ENCODE assay signal across 11 cellular contexts in the genomic region with DNA sequence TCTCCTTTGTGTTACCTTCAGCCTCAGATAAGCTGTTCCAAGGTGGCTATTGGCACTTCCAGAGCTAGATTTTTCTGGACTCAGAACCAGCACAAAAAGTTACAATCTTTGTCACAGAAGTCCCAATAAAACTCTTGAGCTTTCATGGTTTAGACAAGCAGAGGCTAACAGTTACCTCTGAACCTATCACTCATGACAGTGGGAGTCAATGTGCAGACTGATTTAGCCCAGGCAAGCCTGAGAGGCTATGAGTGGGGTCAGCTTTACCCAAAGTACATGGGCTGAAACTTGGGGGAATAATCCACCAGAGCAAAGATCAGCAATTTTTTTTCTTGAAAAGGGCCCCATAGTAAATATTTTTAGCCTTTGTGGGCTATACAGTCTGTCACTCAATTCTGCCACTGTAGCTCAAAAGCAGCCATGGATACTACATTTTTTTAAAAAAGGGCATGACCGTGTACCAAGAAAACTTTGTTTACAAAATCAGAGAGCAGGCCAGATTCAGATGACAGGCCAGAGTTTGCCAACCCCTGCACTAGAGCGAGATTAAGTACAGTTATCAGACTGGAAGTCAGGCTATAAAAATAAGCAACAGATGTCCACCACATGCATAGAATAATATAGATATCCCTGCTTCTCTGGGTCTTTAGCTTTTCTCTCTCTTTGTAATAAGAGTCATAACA. TPM values are rescaled to one million over a fixed set of nuclear protein-coding genes. Genes with fewer than 3 reads are reported as not detected.
"Had no signal": no experiment of that assay in that cellular context is flagged by ENCODE, and none has a peak within 500 bp of the region (broad histone marks: within the 10 kb centered on the region; RNA-seq: fewer than 3 reads in every experiment).

No MANE protein-coding gene starts in this region.

- H3K27ac ChIP-seq: parathyroid adenoma, skin epidermis, stomach had no signal

- H2AFZ ChIP-seq: parathyroid adenoma had no signal

- H3K36me3 ChIP-seq: stomach had no signal

- H3K79me2 ChIP-seq: parathyroid adenoma had no signal

- H3K27me3 ChIP-seq: stomach had no signal

- H3K4me1 ChIP-seq: parathyroid adenoma had no signal

- H3K9me3 ChIP-seq: stomach had no signal

- ATAC-seq: left colon, T-cell had no signal

- H3K4me3 ChIP-seq: skin epidermis, stomach had no signal

- DNase-seq: activated CD4-positive, alpha-beta T cell treated with anti-CD3 and anti-CD28 coated beads, Interleukin-2, amount 10 ng/mL, durations not matched to agents 24 days and 14 days; activated naive CD4-positive, alpha-beta T cell treated with Interleukin-2 at 50 U/mL for 16 hours; central memory CD4-positive, alpha-beta T cell; foreskin melanocyte; head of caudate nucleus; left colon; stomach; T-cell had no signal

- H3K9ac ChIP-seq: parathyroid adenoma had no signal

RNA-seq across cellular contexts. Expression of gene CCN2, which starts 20.0 kb away (rescaled TPM):
- total RNA-seq: activated CD4-positive, alpha-beta T cell treated with anti-CD3 and anti-CD28 coated beads, Interleukin-2, amount 10 ng/mL, durations not matched to agents 24 days and 14 days; activated T-helper 1 cell treated with anti-CD3 and anti-CD28 coated beads, Interleukin-12 subunit alpha, Interleukin-12 subunit beta, Interleukin-2, Interleukin-4 antibody, amounts not matched to agents 30 ng/mL and 10 ng/mL and 1 ng/mL, durations not matched to agents 14 hours and 24 hours and 36 hours had no signal
